In genomic region chr1:229227298-229227919, GRCh38 we compare ENCODE assay signal across 8 cellular contexts. TPM values are rescaled to one million over a fixed set of nuclear protein-coding genes. Genes with fewer than 3 reads are reported as not detected.
A peak's percentile ranks its signal among the peaks of the same experiment; 100 is the strongest.
DNase-seq lines count a peak whose midpoint lies in the region; ATAC-seq, FAIRE-seq and TF ChIP-seq lines count a peak whose summit lies in the region.

No MANE protein-coding gene starts in this region.

- no peaks in the 10 kb centered on the region for H3K79me2 ChIP-seq in HepG2 (ENCODE audit: insufficient read depth, low read length)

- BruUV-seq in HepG2 (replicated peaks; lab: Mats Ljungman, UMichigan): no TSS peak

- H3K27ac ChIP-seq in HepG2 (ENCODE audit: extremely low read length, insufficient read depth, low read length): no peak overlapping the region

- CTCF ChIA-PET in BJ (lab: Yijun Ruan, JAX) (interaction anchor here (0.7 to 5.5 kb wide), 32 partner anchors 9 to 566 kb away, joined by 3 to 63 read pairs (median 4); partner anchors contain the start of gene RHOU), HepG2 (lab: Yijun Ruan, JAX; ENCODE audit: low intra/inter-chr PET ratio, low total read pairs) (interaction anchor here (1.2 to 1.4 kb wide), 2 partner anchors 10 to 70 kb away, joined by 3 to 5 read pairs; no protein-coding TSS in a partner anchor)

- no peak overlapping the region for H3K9ac ChIP-seq in HepG2 (ENCODE audit: insufficient read depth, low read depth, low read length)

- no peak overlapping the region; the same call in 1 of the 2 replicates for H3K4me2 ChIP-seq in HepG2 (ENCODE audit: low read depth, low read length)

- H3K36me3 ChIP-seq in BJ (ENCODE audit: control insufficient read depth, insufficient read depth, low read length) (no peaks in the 10 kb centered on the region), HepG2 (replicated peaks in 1 of 2; ENCODE audit: control insufficient read depth in 1 of 2, insufficient read depth in 2 of 2, low read length in 2 of 2) (no peaks in the 10 kb centered on the region)

- H3K4me1 ChIP-seq in HepG2 (ENCODE audit: insufficient read depth, low read length): peaks cover 92% of the 10 kb centered on the region

- TF ChIP-seq EP300 in HepG2 (IDR thresholded peaks at IDR 0.05; ENCODE audit: low read depth in 2 of 2, low read length in 2 of 2) (peak in 1 of 2 experiments; percentile 23; a peak in 1 of 4 replicates), HepG2 (CRISPR knock-in tag; IDR thresholded peaks at IDR 0.05; ENCODE audit: borderline replicate concordance) (no peak)

- TF ChIP-seq CTCF in BJ (IDR thresholded peaks at IDR 0.05; ENCODE audit: insufficient read depth, low read depth, low read length) (peak; percentile 80), HFF-Myc (IDR thresholded peaks at IDR 0.05; ENCODE audit: low read depth, low read length, missing control alignments) (peak; percentile 81), HepG2 (CRISPR knock-in tag; IDR thresholded peaks at IDR 0.05) (peak; percentile 91)

- FAIRE-seq in HepG2 (lab: Jason Lieb, UNC): peak; percentile 67

- peaks cover 5% of the 10 kb centered on the region for H3K27me3 ChIP-seq in BJ (ENCODE audit: control insufficient read depth, insufficient read depth, low read length)
- no peaks in the 10 kb centered on the region for H3K27me3 ChIP-seq in HepG2 (ENCODE audit: control insufficient read depth in 1 of 2, insufficient read depth in 2 of 2, low read length in 2 of 2)

- H4K20me1 ChIP-seq in HepG2 (ENCODE audit: insufficient read depth, low read length): no peaks in the 10 kb centered on the region

- TF ChIP-seq RAD21 in HepG2 (CRISPR knock-in tag; IDR thresholded peaks at IDR 0.05): peak; percentile 90

- TF ChIP-seq POLR2A in HepG2 (IDR thresholded peaks at IDR 0.05; ENCODE audit: insufficient read depth in 1 of 2, low read depth in 2 of 2, low read length in 2 of 2): no peak

- no peak overlapping the region for H3K4me3 ChIP-seq in BJ (ENCODE audit: low read depth, low read length)
- H3K4me3 ChIP-seq in HFF-Myc (replicated peaks; ENCODE audit: low read depth, low read length): no peak overlapping the region
- no peak overlapping the region for H3K4me3 ChIP-seq in HepG2 (replicated peaks in 1 of 3; ENCODE audit: insufficient read depth in 1 of 3, low read depth in 2 of 3, low read length in 3 of 3)

- in situ Hi-C loops in HepG2 (cut with HindIII; ENCODE audit: extremely low pct_ligation_motif_present, low pct_unique_long_range_greater_than_20kb): loop anchor here (10.0 kb wide), 1 partner anchor 493 kb away; the partner anchor contains the start of gene RHOU

- intact Hi-C loops in HepG2 (cut with micrococcal nuclease; ENCODE audit: unreplicated experiment): loop anchor here (1.0 to 10.0 kb wide), 6 partner anchors 123 to 563 kb away; no protein-coding TSS in a partner anchor

- H3K9me3 ChIP-seq in HepG2 (ENCODE audit: low read length): no peaks in the 10 kb centered on the region

- ATAC-seq in HepG2 (peak; percentile 51), GM21526 (IDR thresholded peaks at IDR 0.05; ENCODE audit: low FRiP score, unreplicated experiment) (no peak)

- DNase-seq in BJ (ENCODE audit: low read depth) (no peak), HFF-Myc (ENCODE audit: extremely low read depth, low read depth) (no peak), NCI-H524 treated with DMSO at 0.1 percent for 48 hours (lab: John Stamatoyannopoulos, UW) (peak; percentile 21), cerebellum (ENCODE audit: low spot score) (peak; percentile 71), HepG2 (ENCODE audit: low spot score) (peak; percentile 63)
- peak; percentile 86 for DNase-seq in activated CD4-positive, alpha-beta T cell treated with anti-CD3 and anti-CD28 coated beads for 48 hours
- peak; percentile 59 to 73 (median 61) for DNase-seq in stimulated activated CD4-positive, alpha-beta T cell treated with anti-CD3 and anti-CD28 coated beads, TNF-alpha, amount 100 ng/mL, for 48 hours (ENCODE audit: low read depth in 3 of 3)

- no peak overlapping the region for H2AFZ ChIP-seq in HepG2 (ENCODE audit: low read length)

- WGBS in HepG2 (ENCODE audit: low lambda C conversion rate): 13% methylated on average over 15 of the region's 15 CpGs

- POLR2A ChIA-PET in BJ (lab: Charles Lee): no interaction called here
- POLR2A ChIA-PET in HepG2 (lab: Yijun Ruan, JAX): no interaction called here

TF ChIP-seq in HepG2, 621 proteins besides CTCF, POLR2A, EP300 and RAD21 (continues in another document):
- no peak for TF ChIP-seq AKAP8 (CRISPR knock-in tag; IDR thresholded peaks at IDR 0.05)
- peak; percentile 24; the same call in 1 of the 2 replicates for TF ChIP-seq YEATS2 (CRISPR knock-in tag; IDR thresholded peaks at IDR 0.05; ENCODE audit: borderline replicate concordance)
- no peak for TF ChIP-seq FOXC1 (CRISPR knock-in tag; IDR thresholded peaks at IDR 0.05; ENCODE audit: borderline replicate concordance)
- TF ChIP-seq SRSF4 (IDR thresholded peaks at IDR 0.05; ENCODE audit: low read depth, low read length, poor library complexity, severe bottlenecking): no peak
- no peak for TF ChIP-seq ZNF275 (CRISPR knock-in tag; IDR thresholded peaks at IDR 0.05; ENCODE audit: borderline replicate concordance)
- no peak for TF ChIP-seq ZNF354B (CRISPR knock-in tag; IDR thresholded peaks at IDR 0.05)
- no peak for TF ChIP-seq ZNF451 (CRISPR knock-in tag; IDR thresholded peaks at IDR 0.05)
- no peak for TF ChIP-seq CAMTA2 (CRISPR knock-in tag; IDR thresholded peaks at IDR 0.05; ENCODE audit: borderline replicate concordance)
- no peak for TF ChIP-seq ZBTB46 (CRISPR knock-in tag; IDR thresholded peaks at IDR 0.05; ENCODE audit: borderline replicate concordance)
- peak; percentile 66; the same call in 1 of the 2 replicates for TF ChIP-seq ZBTB26 (CRISPR knock-in tag; IDR thresholded peaks at IDR 0.05; ENCODE audit: borderline replicate concordance)
- TF ChIP-seq ZNF160 (CRISPR knock-in tag; IDR thresholded peaks at IDR 0.05): no peak

RNA-seq across cellular contexts. Expression of gene RAB4A, which starts 43.5 kb away (rescaled TPM):
- polyA plus RNA-seq in BJ (2011; rRNA removed) (24.8 and 26.6 TPM in 2 replicates), HepG2 (2011; rRNA removed) (41.6 and 56.0 TPM in 2 replicates)
- 3.4 and 4.0 TPM in 2 replicates for polyA minus RNA-seq in BJ (2011; rRNA and poly(A)+ RNA removed)
- total RNA-seq in cerebellum (26.5 TPM), HepG2 (2016; rRNA removed; fragmentation: Illumina TruSeq; extraction: Trizol) (76.6 and 80.1 TPM in 2 replicates)
- total RNA-seq in HepG2 (2016; cell fraction: cytosol; rRNA removed; fragmentation: Illumina TruSeq; extraction: Trizol; ENCODE audit: low read depth): 135 and 139 TPM in 2 replicates
- 71.2 and 81.9 TPM in 2 replicates for total RNA-seq in HepG2 (2016; cell fraction: insoluble cytoplasmic fraction; rRNA removed; fragmentation: Illumina TruSeq; extraction: Trizol)
- total RNA-seq in HepG2 (2016; cell fraction: membrane; rRNA removed; fragmentation: Illumina TruSeq; extraction: Trizol): 213 and 217 TPM in 2 replicates
- total RNA-seq in HepG2 (2016; cell fraction: nucleus; rRNA removed; fragmentation: Illumina TruSeq; extraction: Trizol): 41.7 and 48.3 TPM in 2 replicates
- polyA plus RNA-seq in HepG2 (2011; cell fraction: cytosol; rRNA removed): 53.2 and 57.4 TPM in 2 replicates
- polyA plus RNA-seq in HepG2 (2011; cell fraction: nucleus; rRNA removed): 15.9 and 18.4 TPM in 2 replicates
- 71.3 and 87.6 TPM in 2 replicates for polyA plus RNA-seq in HepG2 (2012)
- polyA plus RNA-seq in HepG2 (2016; cell fraction: cytosol; fragmentation: Illumina TruSeq; extraction: Trizol; ENCODE audit: low read depth): 296 and 305 TPM in 2 replicates
- polyA plus RNA-seq in HepG2 (2016; cell fraction: insoluble cytoplasmic fraction; fragmentation: Illumina TruSeq; extraction: Trizol; ENCODE audit: low read depth): 113 and 114 TPM in 2 replicates
- polyA plus RNA-seq in HepG2 (2016; cell fraction: membrane; fragmentation: Illumina TruSeq; extraction: Trizol; ENCODE audit: low read depth): 280 and 289 TPM in 2 replicates
- polyA plus RNA-seq in HepG2 (2016; cell fraction: nucleus; fragmentation: Illumina TruSeq; extraction: Trizol; ENCODE audit: insufficient read depth, low read depth): 77.5 and 84.8 TPM in 2 replicates
- polyA minus RNA-seq in HepG2 (2011; rRNA and poly(A)+ RNA removed; ENCODE audit: low replicate concordance): 3.1 and 9.3 TPM in 2 replicates
- polyA minus RNA-seq in HepG2 (2011; cell fraction: cytosol; rRNA and poly(A)+ RNA removed): 17.1 and 18.2 TPM in 2 replicates
- 41.3 and 46.1 TPM in 2 replicates for polyA minus RNA-seq in HepG2 (2011; cell fraction: nucleus; rRNA and poly(A)+ RNA removed)

Comparison
In these comparisons a context has a peak if more than half of its experiments do, and no peak if none do; other contexts are left out.
1. DNase-seq: peak in NCI-H524 treated with DMSO at 0.1 percent for 48 hours (single experiment), activated CD4-positive, alpha-beta T cell treated with anti-CD3 and anti-CD28 coated beads for 48 hours (single experiment), cerebellum (single experiment), HepG2 (single experiment) and stimulated activated CD4-positive, alpha-beta T cell treated with anti-CD3 and anti-CD28 coated beads, TNF-alpha, amount 100 ng/mL, for 48 hours (3 of 3); none in BJ (single experiment) and HFF-Myc (single experiment).
2. Peak in every context shown above with its lines, with median percentiles within 50 percentile points of each other: CTCF ChIP-seq.